11 cellular contexts compared by ENCODE assay signal in the genomic region with DNA sequence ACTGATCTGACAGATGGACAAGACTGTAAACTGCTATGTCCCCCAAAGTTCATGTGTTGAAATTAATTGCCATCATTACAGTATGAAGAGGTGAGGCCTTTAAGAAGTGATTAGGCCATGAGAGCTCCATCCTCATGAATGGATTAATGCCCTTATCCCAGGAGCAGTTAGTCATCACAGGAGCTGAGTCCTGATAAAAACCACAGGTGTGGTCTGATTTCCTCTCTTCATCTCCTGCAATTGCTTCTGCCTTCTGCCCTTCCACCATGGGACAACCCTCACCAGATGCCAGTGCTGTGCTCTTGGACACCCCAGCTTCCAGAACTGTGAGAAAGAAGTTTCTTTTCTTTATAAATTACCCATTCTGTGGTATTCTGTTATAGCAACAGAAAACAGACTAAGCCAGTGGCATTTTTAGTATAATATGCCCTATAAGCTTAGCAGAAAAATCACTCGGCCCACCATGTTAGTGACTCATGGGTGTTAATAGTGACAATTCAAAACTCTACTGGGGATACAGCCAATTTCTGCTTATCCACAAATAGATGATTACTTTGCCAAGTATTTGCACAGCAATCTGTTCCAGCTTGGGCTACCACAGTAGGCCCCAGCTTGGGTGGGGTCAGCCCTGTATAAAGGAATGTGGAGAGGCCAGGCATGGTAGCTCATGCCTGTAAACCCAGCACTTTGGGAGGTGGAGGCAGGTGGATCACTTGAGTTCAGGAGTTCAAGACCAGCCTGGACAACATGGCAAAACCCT.
DNase-seq lines count a peak whose midpoint lies in the region; ATAC-seq and TF ChIP-seq lines count a peak whose summit lies in the region.
"Had no signal": no experiment of that assay in that cellular context is flagged by ENCODE, and none has a peak within 500 bp of the region (broad histone marks: within the 10 kb centered on the region; RNA-seq: fewer than 3 reads in every experiment).

No MANE protein-coding gene starts in this region.

- no peak overlapping the region for H3K9ac ChIP-seq in fibroblast of lung (ENCODE audit: insufficient read depth, low read length)
- H3K9ac ChIP-seq in smooth muscle cell (ENCODE audit: low read depth): no peak overlapping the region

- H3K79me2 ChIP-seq in fibroblast of lung (ENCODE audit: control insufficient read depth, insufficient read depth, low read length): no peaks in the 10 kb centered on the region
- no peaks in the 10 kb centered on the region for H3K79me2 ChIP-seq in smooth muscle cell (ENCODE audit: low read depth)

- H3K9me3 ChIP-seq in fibroblast of lung (ENCODE audit: control insufficient read depth, insufficient read depth, low read depth, low read length) (no peaks in the 10 kb centered on the region), smooth muscle cell (replicated peaks; ENCODE audit: low read depth) (no peaks in the 10 kb centered on the region)
- H3K9me3 ChIP-seq: Peyer's patch had no signal

- H3K27ac ChIP-seq in RWPE1 (peak overlapping the region; percentile 47), fibroblast of lung (ENCODE audit: insufficient read depth, low read length) (no peak overlapping the region), smooth muscle cell (ENCODE audit: low read depth) (peak overlapping the region; percentile 46)
- H3K27ac ChIP-seq: Peyer's patch had no signal

- H3K4me1 ChIP-seq in fibroblast of lung (ENCODE audit: control insufficient read depth, extremely low read depth, insufficient read depth, low read length): no peaks in the 10 kb centered on the region
- no peaks in the 10 kb centered on the region for H3K4me1 ChIP-seq in smooth muscle cell (ENCODE audit: low read depth)
- H3K4me1 ChIP-seq: Peyer's patch had no signal

- no peaks in the 10 kb centered on the region for H4K20me1 ChIP-seq in fibroblast of lung (ENCODE audit: control insufficient read depth, extremely low read depth, insufficient read depth, low read length)
- H4K20me1 ChIP-seq in smooth muscle cell (ENCODE audit: low read depth): no peaks in the 10 kb centered on the region

- H3F3A ChIP-seq in smooth muscle cell (ENCODE audit: low read depth): no peaks in the 10 kb centered on the region

- H3K27me3 ChIP-seq in fibroblast of lung (ENCODE audit: control insufficient read depth, insufficient read depth, low read length) (no peaks in the 10 kb centered on the region), smooth muscle cell (ENCODE audit: low read depth) (no peaks in the 10 kb centered on the region)
- H3K27me3 ChIP-seq: Peyer's patch had no signal

- ATAC-seq in GM18870 (IDR thresholded peaks at IDR 0.05; ENCODE audit: unreplicated experiment) (no peak), GM21390 (IDR thresholded peaks at IDR 0.05; ENCODE audit: unreplicated experiment) (no peak)
- ATAC-seq: activated T-cell treated with anti-CD3 and anti-CD28 coated beads, Interleukin-2, amount 50 U/mL, for 72 hours had no signal

- H2AFZ ChIP-seq in fibroblast of lung (ENCODE audit: low read length): no peak overlapping the region
- no peak overlapping the region for H2AFZ ChIP-seq in smooth muscle cell (ENCODE audit: low read depth)

- peak; percentile 32 for DNase-seq in DMS53 (lab: John Stamatoyannopoulos, UW)
- no peak for DNase-seq in DMS53 treated with DMSO at 0.1 percent for 48 hours (lab: John Stamatoyannopoulos, UW; ENCODE audit: unreplicated experiment)
- peak; percentile 51 for DNase-seq in RWPE1 (ENCODE audit: low spot score)
- DNase-seq in fibroblast of lung (ENCODE audit: low read depth in 2 of 2): peak; percentile 82 to 98
- DNase-seq in smooth muscle cell (lab: John Stamatoyannopoulos, UW; ENCODE audit: unreplicated experiment): no peak
- no peak for DNase-seq in cortex of kidney (lab: John Stamatoyannopoulos, UW)
- DNase-seq: 8988T; activated T-cell treated with anti-CD3 and anti-CD28 coated beads, Interleukin-2, amount 50 U/mL, for 72 hours; Peyer's patch had no signal

- CTCF ChIA-PET in RWPE1 (lab: Yijun Ruan, JAX): no interaction called here

- H3K4me3 ChIP-seq in fibroblast of lung (replicated peaks in 1 of 4; ENCODE audit: control extremely low read depth in 1 of 4, insufficient read depth in 1 of 4, low read depth in 3 of 4, low read length in 4 of 4) (no peak overlapping the region), smooth muscle cell (no peak overlapping the region)
- H3K4me3 ChIP-seq: Peyer's patch had no signal

- WGBS in smooth muscle cell (ENCODE audit: low lambda C conversion rate): 33% methylated on average over 1 of the region's 1 CpG

- H3K4me2 ChIP-seq in fibroblast of lung (ENCODE audit: extremely low read depth, insufficient read depth, low read length) (no peak overlapping the region), smooth muscle cell (no peak overlapping the region)

- H3K36me3 ChIP-seq in fibroblast of lung (ENCODE audit: control insufficient read depth, insufficient read depth, low read length) (no peaks in the 10 kb centered on the region), smooth muscle cell (ENCODE audit: low read depth) (no peaks in the 10 kb centered on the region)
- H3K36me3 ChIP-seq: Peyer's patch had no signal

- POLR2A ChIA-PET in RWPE1 (lab: Yijun Ruan, JAX; ENCODE audit: low non-redundant PET): no interaction called here

- TF ChIP-seq CTCF in RWPE1 (conservative IDR thresholded peaks at IDR 0.05; ENCODE audit: low read depth) (no peak), fibroblast of lung (conservative IDR thresholded peaks at IDR 0.05 in 1 of 2, IDR thresholded peaks at IDR 0.05 in 1 of 2; ENCODE audit: low read depth in 1 of 2, low read length in 2 of 2) (no peak), smooth muscle cell (IDR thresholded peaks at IDR 0.05; ENCODE audit: borderline replicate concordance, insufficient read depth, poor library complexity, severe bottlenecking) (no peak)

Comparison
In these comparisons a context has a peak if more than half of its experiments do, and no peak if none do; other contexts are left out.
1. DNase-seq: peak in DMS53 (single experiment), RWPE1 (single experiment) and fibroblast of lung (2 of 2); none in DMS53 treated with DMSO at 0.1 percent for 48 hours (single experiment), smooth muscle cell (single experiment) and cortex of kidney (single experiment).